ENCODE assay signal across 8 cellular contexts in genomic region chr22:50267591-50268390, GRCh38. TPM values are rescaled to one million over a fixed set of nuclear protein-coding genes. Genes with fewer than 3 reads are reported as not detected.
DNase-seq lines count a peak whose midpoint lies in the region.

No MANE protein-coding gene starts in this region.

- H3K27me3 ChIP-seq in H7 (ENCODE audit: control insufficient read depth, insufficient read depth, low read length) (peaks cover 53% of the 10 kb centered on the region), rectal smooth muscle tissue (ENCODE audit: control insufficient read depth, insufficient read depth, low read length) (peaks cover 11% of the 10 kb centered on the region)

- H3K4me1 ChIP-seq in rectal smooth muscle tissue (ENCODE audit: control insufficient read depth, insufficient read depth, low read length) = peaks cover 8% of the 10 kb centered on the region

- H3K36me3 ChIP-seq in H7 (replicated peaks; ENCODE audit: control insufficient read depth, insufficient read depth, low read length) (no peaks in the 10 kb centered on the region), rectal smooth muscle tissue (ENCODE audit: control insufficient read depth, insufficient read depth, low read length) (no peaks in the 10 kb centered on the region)

- H3K4me3 ChIP-seq in H7 (ENCODE audit: insufficient read depth, low read depth, low read length) = peak overlapping the region; percentile 24
- peak overlapping the region; percentile 21 for H3K4me3 ChIP-seq in rectal smooth muscle tissue (ENCODE audit: low read length)

- DNase-seq in H7 (peak; percentile 86), activated T-cell treated with anti-CD3 and anti-CD28 coated beads for 48 hours (ENCODE audit: low read depth) (peak; percentile 60), fibroblast of peridontal ligament (ENCODE audit: extremely low read depth) (peak; percentile 24), NCI-H526 treated with DMSO at 0.1 percent for 48 hours (lab: John Stamatoyannopoulos, UW) (no peak), NCI-H82 (lab: John Stamatoyannopoulos, UW) (no peak), SK-N-DZ (ENCODE audit: low spot score) (no peak), NCI-H510A (lab: John Stamatoyannopoulos, UW) (no peak)

- no peak overlapping the region for H3K9ac ChIP-seq in rectal smooth muscle tissue (ENCODE audit: low read length)

- no peak overlapping the region for H3K27ac ChIP-seq in rectal smooth muscle tissue (ENCODE audit: low read depth, low read length)

RNA-seq across cellular contexts. Expression of gene MAPK11, which starts 2.4 kb away (rescaled TPM):
- total RNA-seq in H7 (2014; rRNA removed; shearing (Covaris generic)) = 1.4 and 2.4 TPM in 2 replicates
- polyA plus RNA-seq in SK-N-DZ (2014; cell fraction: cytosol; rRNA removed) = 12.7 and 14.7 TPM in 2 replicates
- polyA plus RNA-seq in SK-N-DZ (2014; cell fraction: nucleus; rRNA removed) = 144 and 172 TPM in 2 replicates

RNA-seq across cellular contexts. Expression of gene MAPK12, which starts 6.3 kb away (rescaled TPM):
- total RNA-seq in H7 (2014; rRNA removed; shearing (Covaris generic)) = 21.2 and 23.8 TPM in 2 replicates
- polyA plus RNA-seq in SK-N-DZ (2014; cell fraction: cytosol; rRNA removed) = 84.1 and 85.6 TPM in 2 replicates
- polyA plus RNA-seq in SK-N-DZ (2014; cell fraction: nucleus; rRNA removed) = 421 and 514 TPM in 2 replicates

RNA-seq across cellular contexts. Expression of gene HDAC10, which starts 16.7 kb away (rescaled TPM):
- 15.7 and 22.4 TPM in 2 replicates for total RNA-seq in H7 (2014; rRNA removed; shearing (Covaris generic))
- polyA plus RNA-seq in SK-N-DZ (2014; cell fraction: cytosol; rRNA removed) = 14.2 and 18.3 TPM in 2 replicates
- 244 and 259 TPM in 2 replicates for polyA plus RNA-seq in SK-N-DZ (2014; cell fraction: nucleus; rRNA removed)

RNA-seq across cellular contexts. Expression of gene TUBGCP6, which starts 23.0 kb away (rescaled TPM):
- total RNA-seq in H7 (2014; rRNA removed; shearing (Covaris generic)) = 24.0 and 31.6 TPM in 2 replicates
- polyA plus RNA-seq in SK-N-DZ (2014; cell fraction: cytosol; rRNA removed) = 21.2 and 23.3 TPM in 2 replicates
- polyA plus RNA-seq in SK-N-DZ (2014; cell fraction: nucleus; rRNA removed) = 225 and 301 TPM in 2 replicates

RNA-seq across cellular contexts. Expression of gene PLXNB2, which starts 39.7 kb away (rescaled TPM):
- total RNA-seq in H7 (2014; rRNA removed; shearing (Covaris generic)) = 33.4 and 39.8 TPM in 2 replicates
- polyA plus RNA-seq in SK-N-DZ (2014; cell fraction: cytosol; rRNA removed) = 60.4 and 75.0 TPM in 2 replicates
- 183 and 241 TPM in 2 replicates for polyA plus RNA-seq in SK-N-DZ (2014; cell fraction: nucleus; rRNA removed)

Comparison
In these comparisons a context has a peak if more than half of its experiments do, and no peak if none do; other contexts are left out.
1. DNase-seq: peak in H7 (single experiment), activated T-cell treated with anti-CD3 and anti-CD28 coated beads for 48 hours (single experiment) and fibroblast of peridontal ligament (single experiment); none in NCI-H526 treated with DMSO at 0.1 percent for 48 hours (single experiment), NCI-H82 (single experiment), SK-N-DZ (single experiment) and NCI-H510A (single experiment).